In the genomic region with DNA sequence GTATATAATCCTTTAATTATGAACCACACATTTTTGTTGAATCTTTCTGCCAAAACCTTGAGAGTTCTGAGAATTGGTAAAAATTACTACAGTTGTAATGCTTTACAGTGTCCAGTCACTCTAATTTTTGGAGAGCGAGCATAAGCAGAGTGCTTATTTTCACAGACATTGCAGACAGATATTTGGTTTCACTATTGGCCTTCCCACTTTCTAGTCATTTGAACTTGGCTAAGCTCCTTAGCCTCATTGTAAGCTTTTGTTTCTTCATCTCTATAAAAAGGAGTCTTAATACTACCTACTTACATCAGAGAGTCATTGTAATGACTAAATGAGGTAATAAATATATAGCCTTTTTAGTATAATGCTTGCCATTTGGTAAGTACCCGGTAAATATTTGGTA, we compare ENCODE assay signal across 32 cellular contexts.
A peak's percentile ranks its signal among the peaks of the same experiment; 100 is the strongest.
DNase-seq lines count a peak whose midpoint lies in the region; ATAC-seq, FAIRE-seq and TF ChIP-seq lines count a peak whose summit lies in the region.
"Had no signal": no experiment of that assay in that cellular context is flagged by ENCODE, and none has a peak within 500 bp of the region (broad histone marks: within the 10 kb centered on the region; RNA-seq: fewer than 3 reads in every experiment).

No MANE protein-coding gene starts in this region.

- H3K4me1 ChIP-seq in pancreas: no peaks in the 10 kb centered on the region
- no peaks in the 10 kb centered on the region for H3K4me1 ChIP-seq in prostate gland (replicated peaks)
- H3K4me1 ChIP-seq: breast epithelium, foreskin keratinocyte, lower lobe of right lung had no signal

- in situ Hi-C loops in astrocyte of the cerebellum (cut with HindIII; ENCODE audit: low sequenced_read_pairs): no loop called here

- peak; percentile 75 for FAIRE-seq in D721Med (lab: Jason Lieb, UNC)
- FAIRE-seq in pancreas (lab: Jason Lieb, UNC): peak; percentile 17
- FAIRE-seq: endothelial cell of umbilical vein, GM12891, K562 had no signal

- 96 to 99% methylated on average over 2 of the region's 2 CpGs for WGBS in pancreas, 2 donors
- 89% methylated on average over 2 of the region's 2 CpGs for WGBS in prostate gland

- ATAC-seq in pancreas: no peak
- ATAC-seq: A549; CD8-positive, alpha-beta T cell; foreskin keratinocyte; heart right ventricle; K562; lower lobe of right lung; Panc1 had no signal

- DNase-seq in D721Med (ENCODE audit: insufficient read length, low spot score): no peak
- DNase-seq in astrocyte of the cerebellum (ENCODE audit: low read depth): peak; percentile 2
- DNase-seq in fibroblast of pulmonary artery (ENCODE audit: low read depth): peak; percentile 10
- DNase-seq in pancreas: no peak
- DNase-seq in DMS53 (lab: John Stamatoyannopoulos, UW): no peak
- no peak for DNase-seq in AG08395 (ENCODE audit: low spot score)
- DNase-seq in prostate gland (ENCODE audit: low spot score): no peak
- no peak for DNase-seq in mucosa of gallbladder (ENCODE audit: low spot score)
- DNase-seq: activated CD4-positive, alpha-beta memory T cell treated with anti-CD3 and anti-CD28 coated beads, Interleukin-2, amount 10 ng/mL, durations not matched to agents 7 days and 5 days; activated CD8-positive, alpha-beta memory T cell treated with anti-CD3 and anti-CD28 coated beads, Interleukin-2, amount 50 U/mL, for 4 hours; activated naive CD4-positive, alpha-beta T cell treated with anti-CD3 and anti-CD28 coated beads for 36 hours; BE2C; CD8-positive, alpha-beta T cell; foreskin keratinocyte; H7; heart right ventricle; lower lobe of right lung; NCI-H1105; NCI-H187; NCI-H2171; NCI-H524; retina; SHP77; stimulated activated CD4-positive, alpha-beta T cell treated with anti-CD3 and anti-CD28 coated beads, Interleukin-2, amount 100 ng/mL, for 24 hours; thyroid gland had no signal

- H3K27me3 ChIP-seq in pancreas (no peaks in the 10 kb centered on the region), prostate gland (replicated peaks; ENCODE audit: insufficient read depth) (no peaks in the 10 kb centered on the region)
- H3K27me3 ChIP-seq: BE2C, breast epithelium, foreskin keratinocyte, heart right ventricle, thyroid gland, vagina had no signal

- H3K4me3 ChIP-seq in astrocyte of the cerebellum (ENCODE audit: low read depth, low read length) (no peak overlapping the region), fibroblast of pulmonary artery (replicated peaks; ENCODE audit: low read depth, low read length) (no peak overlapping the region), pancreas (no peak overlapping the region), prostate gland (no peak overlapping the region)
- H3K4me3 ChIP-seq: A549, breast epithelium, heart right ventricle, K562, lower lobe of right lung, thyroid gland, vagina had no signal

- H3K36me3 ChIP-seq in pancreas (no peaks in the 10 kb centered on the region), prostate gland (no peaks in the 10 kb centered on the region)
- H3K36me3 ChIP-seq: breast epithelium, lower lobe of right lung, thyroid gland had no signal

- H3K9me3 ChIP-seq in pancreas (no peaks in the 10 kb centered on the region), prostate gland (no peaks in the 10 kb centered on the region)
- H3K9me3 ChIP-seq: A549, BE2C, thyroid gland, vagina had no signal

- no peak for TF ChIP-seq POLR2A in prostate gland (IDR thresholded peaks at IDR 0.05)

- H3K27ac ChIP-seq in pancreas: no peak overlapping the region
- H3K27ac ChIP-seq in prostate gland: no peak overlapping the region
- H3K27ac ChIP-seq: A549, breast epithelium, foreskin keratinocyte, lower lobe of right lung, thyroid gland, vagina had no signal

- intact Hi-C loops in pancreas (cut with DNase I) (no loop called here), prostate gland (cut with DNase I) (no loop called here)

- TF ChIP-seq CTCF in D721Med (IDR thresholded peaks at IDR 0.05; ENCODE audit: insufficient read depth, missing control alignments) (no peak), astrocyte of the cerebellum (IDR thresholded peaks at IDR 0.05; ENCODE audit: low read depth, low read length, missing control alignments) (no peak), fibroblast of pulmonary artery (IDR thresholded peaks at IDR 0.05; ENCODE audit: low read length, missing control alignments) (no peak), pancreas (IDR thresholded peaks at IDR 0.05) (no peak), prostate gland (IDR thresholded peaks at IDR 0.05) (no peak)

Comparison
In these comparisons a context has a peak if more than half of its experiments do, and no peak if none do; other contexts are left out.
1. DNase-seq: peak in astrocyte of the cerebellum (single experiment) and fibroblast of pulmonary artery (single experiment); none in D721Med (single experiment), pancreas (0 of 6), DMS53 (single experiment), AG08395 (single experiment), prostate gland (single experiment) and mucosa of gallbladder (single experiment).